In genomic region chr7:16611711-16612110, GRCh38 we compare ENCODE assay signal across 22 cellular contexts. TPM values are rescaled to one million over a fixed set of nuclear protein-coding genes. Genes with fewer than 3 reads are reported as not detected.
A peak's percentile ranks its signal among the peaks of the same experiment; 100 is the strongest.
DNase-seq lines count a peak whose midpoint lies in the region; ATAC-seq, FAIRE-seq and TF ChIP-seq lines count a peak whose summit lies in the region.
"Had no signal": no experiment of that assay in that cellular context is flagged by ENCODE, and none has a peak within 500 bp of the region (broad histone marks: within the 10 kb centered on the region; RNA-seq: fewer than 3 reads in every experiment).

No MANE protein-coding gene starts in this region.

- dilution Hi-C loops in endothelial cell of umbilical vein (cut with MboI; ENCODE audit: extremely low pct_ligation_motif_present, low sequenced_read_pairs), result no loop called here

- peak overlapping the region; percentile 6 for H3K27ac Mint-ChIP-seq in CD8-positive, alpha-beta T cell
- H3K27ac Mint-ChIP-seq in activated T-helper 17 cell treated with anti-CD3 and anti-CD28 coated beads, Interleukin-2, amount 50 U/mL, for 72 hours, result peak overlapping the region; percentile 10
- H3K27ac Mint-ChIP-seq in effector memory CD8-positive, alpha-beta T cell, result peak overlapping the region in 1 of 2 donors; percentile 38
- H3K27ac Mint-ChIP-seq: CD4-positive, alpha-beta T cell; H9 had no signal

- POLR2A ChIA-PET in CD8-positive, alpha-beta T cell (lab: Charles Lee), result no interaction called here
- POLR2A ChIA-PET in endothelial cell of umbilical vein (lab: Charles Lee), result no interaction called here

- no peaks in the 10 kb centered on the region for H3K27me3 ChIP-seq in CD8-positive, alpha-beta T cell (ENCODE audit: insufficient read depth, low read length)
- H3K27me3 ChIP-seq in endothelial cell of umbilical vein (ENCODE audit: control insufficient read depth in 2 of 2, insufficient read depth in 2 of 2, low read length in 2 of 2), result no peaks in the 10 kb centered on the region
- H3K27me3 ChIP-seq in small intestine (ENCODE audit: control insufficient read depth in 2 of 2, insufficient read depth in 2 of 2, low read length in 2 of 2), result no peaks in the 10 kb centered on the region
- no peaks in the 10 kb centered on the region for H3K27me3 ChIP-seq in esophagus squamous epithelium

- H2AFZ ChIP-seq in endothelial cell of umbilical vein (ENCODE audit: low read depth, low read length), result no peak overlapping the region

- TF ChIP-seq CTCF in CD8-positive, alpha-beta T cell (IDR thresholded peaks at IDR 0.05), result no peak
- no peak for TF ChIP-seq CTCF in endothelial cell of umbilical vein (IDR thresholded peaks at IDR 0.05; ENCODE audit: extremely low read depth in 1 of 2, insufficient read depth in 1 of 2, low read depth in 1 of 2, low read length in 2 of 2)
- no peak for TF ChIP-seq CTCF in esophagus squamous epithelium (IDR thresholded peaks at IDR 0.05)

- CTCF ChIA-PET in CD8-positive, alpha-beta T cell (lab: Charles Lee), result interaction anchor here (0.6 kb wide), 1 partner anchor 236 kb away, joined by 5 read pairs; no protein-coding TSS in a partner anchor
- CTCF ChIA-PET in endothelial cell of umbilical vein (lab: Charles Lee), result interaction anchor here (0.8 to 0.9 kb wide), 2 partner anchors 9 to 10 kb away, joined by 3 read pairs; no protein-coding TSS in a partner anchor

- no peaks in the 10 kb centered on the region for H3K27me3 Mint-ChIP-seq in CD8-positive, alpha-beta T cell (ENCODE audit: low read depth)
- H3K27me3 Mint-ChIP-seq in activated T-helper 17 cell treated with anti-CD3 and anti-CD28 coated beads, Interleukin-2, amount 50 U/mL, for 72 hours, result no peaks in the 10 kb centered on the region
- H3K27me3 Mint-ChIP-seq in effector memory CD8-positive, alpha-beta T cell, result no peaks in the 10 kb centered on the region
- H3K27me3 Mint-ChIP-seq: CD4-positive, alpha-beta T cell had no signal

- no peaks in the 10 kb centered on the region for H3K79me2 ChIP-seq in endothelial cell of umbilical vein (ENCODE audit: control insufficient read depth, insufficient read depth, low read length)

- H3K4me1 ChIP-seq in CD8-positive, alpha-beta T cell (ENCODE audit: insufficient read depth, low read length), result no peaks in the 10 kb centered on the region
- H3K4me1 ChIP-seq in endothelial cell of umbilical vein (ENCODE audit: control insufficient read depth, extremely low read depth, insufficient read depth, low read length) (no peaks in the 10 kb centered on the region), small intestine (ENCODE audit: control insufficient read depth in 2 of 2, insufficient read depth in 1 of 2, low read depth in 1 of 2, low read length in 1 of 2) (no peaks in the 10 kb centered on the region), esophagus squamous epithelium (no peaks in the 10 kb centered on the region)

- WGBS in small intestine, 3 donors, result 49 to 80% (median 76%) methylated on average over 2 of the region's 2 CpGs
- WGBS in esophagus squamous epithelium, 2 donors, result 54 to 90% methylated on average over 2 of the region's 2 CpGs

- FAIRE-seq in endothelial cell of umbilical vein (lab: Jason Lieb, UNC) (peak; percentile 21), small intestine (lab: Jason Lieb, UNC) (no peak)
- FAIRE-seq: A549, GM12878, HTR-8/SVneo had no signal

- TF ChIP-seq POLR2A in endothelial cell of umbilical vein (IDR thresholded peaks at IDR 0.05; ENCODE audit: low read depth, low read length) (no peak), esophagus squamous epithelium (IDR thresholded peaks at IDR 0.05) (no peak)

- H3K4me3 ChIP-seq in CD8-positive, alpha-beta T cell (ENCODE audit: low read depth, low read length), result no peak overlapping the region
- no peak overlapping the region for H3K4me3 ChIP-seq in endothelial cell of umbilical vein (replicated peaks in 1 of 3; ENCODE audit: insufficient read depth in 1 of 3, low read depth in 1 of 3, low read length in 3 of 3)
- no peak overlapping the region for H3K4me3 ChIP-seq in small intestine (ENCODE audit: low read depth in 1 of 2, low read length in 2 of 2)
- H3K4me3 ChIP-seq in esophagus squamous epithelium, result no peak overlapping the region
- H3K4me3 ChIP-seq: A549, GM12878 had no signal

- no peaks in the 10 kb centered on the region for H3K9me1 ChIP-seq in endothelial cell of umbilical vein (replicated peaks; ENCODE audit: control insufficient read depth, extremely low read depth, insufficient read depth, low read length)

- H3K4me3 Mint-ChIP-seq in CD8-positive, alpha-beta T cell, result no peak overlapping the region
- no peak overlapping the region for H3K4me3 Mint-ChIP-seq in activated T-helper 17 cell treated with anti-CD3 and anti-CD28 coated beads, Interleukin-2, amount 50 U/mL, for 72 hours
- H3K4me3 Mint-ChIP-seq in effector memory CD8-positive, alpha-beta T cell, result no peak overlapping the region
- H3K4me3 Mint-ChIP-seq: CD4-positive, alpha-beta T cell; H9 had no signal

- peaks cover 68% of the 10 kb centered on the region for H3K36me3 Mint-ChIP-seq in CD8-positive, alpha-beta T cell
- H3K36me3 Mint-ChIP-seq in activated T-helper 17 cell treated with anti-CD3 and anti-CD28 coated beads, Interleukin-2, amount 50 U/mL, for 72 hours (ENCODE audit: low read depth), result peaks cover 55% of the 10 kb centered on the region
- H3K36me3 Mint-ChIP-seq in effector memory CD8-positive, alpha-beta T cell (ENCODE audit: insufficient read depth), result peaks cover 19% of the 10 kb centered on the region

- H3K27ac ChIP-seq in CD8-positive, alpha-beta T cell (ENCODE audit: low read depth, low read length), result no peak overlapping the region
- H3K27ac ChIP-seq in endothelial cell of umbilical vein (ENCODE audit: insufficient read depth, low read depth, low read length) (no peak overlapping the region), small intestine (ENCODE audit: low read depth in 1 of 2, low read length in 1 of 2) (no peak overlapping the region), esophagus squamous epithelium (no peak overlapping the region)
- H3K27ac ChIP-seq: 22Rv1, A549, C4-2B had no signal

- H3K4me2 ChIP-seq in endothelial cell of umbilical vein (ENCODE audit: insufficient read depth, low read length), result no peak overlapping the region
- H3K4me2 ChIP-seq: A549 had no signal

- no peaks in the 10 kb centered on the region for H3K9me3 Mint-ChIP-seq in CD8-positive, alpha-beta T cell
- H3K9me3 Mint-ChIP-seq in activated T-helper 17 cell treated with anti-CD3 and anti-CD28 coated beads, Interleukin-2, amount 50 U/mL, for 72 hours, result no peaks in the 10 kb centered on the region
- H3K9me3 Mint-ChIP-seq in effector memory CD8-positive, alpha-beta T cell, result no peaks in the 10 kb centered on the region
- H3K9me3 Mint-ChIP-seq: CD4-positive, alpha-beta T cell; H9 had no signal

- no peak for DNase-seq in CD8-positive, alpha-beta T cell
- DNase-seq in endothelial cell of umbilical vein (ENCODE audit: low read depth, low spot score) (no peak), small intestine (peak; percentile 10), esophagus squamous epithelium (lab: John Stamatoyannopoulos, UW) (no peak)
- no peak for DNase-seq in effector memory CD8-positive, alpha-beta T cell
- DNase-seq in stimulated activated CD4-positive, alpha-beta T cell treated with anti-CD3 and anti-CD28 coated beads, Interleukin-15, amount 100 ng/mL, for 24 hours, result no peak
- DNase-seq: AML-193; CD4-positive, alpha-beta T cell; DMS 273 treated with DMSO at 0.1 percent for 48 hours; DMS53; DND-41; EL; GOT3; H9; IMR-90 had no signal

- intact Hi-C loops in CD8-positive, alpha-beta T cell (cut with DNase I, micrococcal nuclease), result no loop called here
- intact Hi-C loops in endothelial cell of umbilical vein (cut with micrococcal nuclease) (no loop called here), esophagus squamous epithelium (cut with DNase I) (no loop called here)

- H3K36me3 ChIP-seq in CD8-positive, alpha-beta T cell (ENCODE audit: insufficient read depth, low read length), result peaks cover 8% of the 10 kb centered on the region
- peaks cover 3 to 4% of the 10 kb centered on the region in 2 experiments for H3K36me3 ChIP-seq in endothelial cell of umbilical vein (ENCODE audit: control insufficient read depth in 2 of 2, extremely low read depth in 1 of 2, insufficient read depth in 2 of 2, low read length in 2 of 2)
- peaks cover 0 to 12% of the 10 kb centered on the region in 2 donors for H3K36me3 ChIP-seq in small intestine (ENCODE audit: control insufficient read depth in 2 of 2, insufficient read depth in 2 of 2, low read length in 2 of 2)
- peaks cover 0 to 85% (median 9%) of the 10 kb centered on the region in 3 donors for H3K36me3 ChIP-seq in esophagus squamous epithelium

- H3K9me3 ChIP-seq in CD8-positive, alpha-beta T cell (ENCODE audit: low read length), result no peaks in the 10 kb centered on the region
- H3K9me3 ChIP-seq in endothelial cell of umbilical vein (replicated peaks; ENCODE audit: control insufficient read depth, insufficient read depth, low read length), result no peaks in the 10 kb centered on the region
- H3K9me3 ChIP-seq in small intestine (ENCODE audit: control insufficient read depth, low read depth), result no peaks in the 10 kb centered on the region
- H3K9me3 ChIP-seq in esophagus squamous epithelium, result no peaks in the 10 kb centered on the region
- H3K9me3 ChIP-seq: A549 had no signal

- no TSS peak for BruUV-seq in endothelial cell of umbilical vein (replicated peaks; lab: Mats Ljungman, UMichigan)

- no peaks in the 10 kb centered on the region for H4K20me1 ChIP-seq in endothelial cell of umbilical vein (replicated peaks; ENCODE audit: control insufficient read depth, extremely low read depth, insufficient read depth, low read length)

- no peak overlapping the region for H3K9ac ChIP-seq in endothelial cell of umbilical vein (replicated peaks; ENCODE audit: extremely low read depth, insufficient read depth, low read length)

- no peak for ATAC-seq in CD8-positive, alpha-beta T cell
- ATAC-seq in activated T-helper 17 cell treated with anti-CD3 and anti-CD28 coated beads, Interleukin-2, amount 50 U/mL, for 72 hours (replicated peaks), result no peak
- ATAC-seq in effector memory CD8-positive, alpha-beta T cell (replicated peaks), result no peak
- no peak for ATAC-seq in HG03095 (IDR thresholded peaks at IDR 0.05; ENCODE audit: unreplicated experiment)
- ATAC-seq: A549, GM12878 had no signal

- H3K4me1 Mint-ChIP-seq in CD8-positive, alpha-beta T cell (ENCODE audit: low read depth), result no peaks in the 10 kb centered on the region
- H3K4me1 Mint-ChIP-seq in activated T-helper 17 cell treated with anti-CD3 and anti-CD28 coated beads, Interleukin-2, amount 50 U/mL, for 72 hours, result peaks cover 5% of the 10 kb centered on the region
- H3K4me1 Mint-ChIP-seq in effector memory CD8-positive, alpha-beta T cell (ENCODE audit: low read depth in 2 of 2), result peaks cover 0 to 4% of the 10 kb centered on the region in 2 donors

RNA-seq across cellular contexts. Expression of gene ANKMY2, which starts 33.8 kb away (rescaled TPM):
- 1 to 10 TPM; 3.9 TPM for total RNA-seq in CD8-positive, alpha-beta T cell
- total RNA-seq in activated T-helper 17 cell treated with anti-CD3 and anti-CD28 coated beads, Interleukin-2, amount 50 U/mL, for 72 hours, result 10 to 100 TPM; 10.0 to 10.2 TPM
- total RNA-seq in endothelial cell of umbilical vein, result 9.8 and 11.6 TPM in 2 replicates
- 5.5 and 7.7 TPM in 2 replicates for polyA plus RNA-seq in endothelial cell of umbilical vein
- polyA plus RNA-seq in endothelial cell of umbilical vein (2011; cell fraction: cytosol; rRNA removed), result 9.3 and 10.7 TPM in 2 replicates
- 23.8 and 24.0 TPM in 2 replicates for polyA plus RNA-seq in endothelial cell of umbilical vein (2011; cell fraction: nucleus; rRNA removed)
- 9.2 and 10.8 TPM in 2 replicates for polyA plus RNA-seq in endothelial cell of umbilical vein (2012)
- 8.5 and 12.2 TPM in 2 replicates for polyA minus RNA-seq in endothelial cell of umbilical vein
- 8.3 TPM for polyA minus RNA-seq in endothelial cell of umbilical vein (2011; cell fraction: cytosol; rRNA and poly(A)+ RNA removed)
- 6.3 and 10.0 TPM in 2 replicates for polyA minus RNA-seq in endothelial cell of umbilical vein (2011; cell fraction: nucleus; rRNA and poly(A)+ RNA removed)
- polyA plus RNA-seq in small intestine, result 10 to 100 TPM; 13.9 to 14.3 (median 14.1) TPM
- 10 to 100 TPM in 1 of 4 donors, 1 to 10 TPM in 3; 3.8 to 13.4 (median 7.0) TPM for total RNA-seq in esophagus squamous epithelium

RNA-seq across cellular contexts. Expression of gene BZW2, which starts 34.3 kb away (rescaled TPM):
- total RNA-seq in CD8-positive, alpha-beta T cell, result 10 to 100 TPM; 23.2 to 23.8 TPM
- total RNA-seq in activated T-helper 17 cell treated with anti-CD3 and anti-CD28 coated beads, Interleukin-2, amount 50 U/mL, for 72 hours, result 10 to 100 TPM; 40.4 to 94.2 TPM
- total RNA-seq in endothelial cell of umbilical vein (95.3 and 106 TPM in 2 replicates), esophagus squamous epithelium (10 to 100 TPM; 38.2 to 79.5 (median 69.6) TPM)
- polyA plus RNA-seq in endothelial cell of umbilical vein (25.7 and 39.7 TPM in 2 replicates), small intestine (10 to 100 TPM; 21.9 to 60.6 (median 30.5) TPM)
- polyA plus RNA-seq in endothelial cell of umbilical vein (2011; cell fraction: cytosol; rRNA removed), result 102 and 123 TPM in 2 replicates
- 85.1 and 86.6 TPM in 2 replicates for polyA plus RNA-seq in endothelial cell of umbilical vein (2011; cell fraction: nucleus; rRNA removed)
- 116 and 121 TPM in 2 replicates for polyA plus RNA-seq in endothelial cell of umbilical vein (2012)
- 48.6 and 54.5 TPM in 2 replicates for polyA minus RNA-seq in endothelial cell of umbilical vein
- polyA minus RNA-seq in endothelial cell of umbilical vein (2011; cell fraction: cytosol; rRNA and poly(A)+ RNA removed), result 26.6 TPM
- polyA minus RNA-seq in endothelial cell of umbilical vein (2011; cell fraction: nucleus; rRNA and poly(A)+ RNA removed), result 26.5 and 37.1 TPM in 2 replicates
